In the genomic region with DNA sequence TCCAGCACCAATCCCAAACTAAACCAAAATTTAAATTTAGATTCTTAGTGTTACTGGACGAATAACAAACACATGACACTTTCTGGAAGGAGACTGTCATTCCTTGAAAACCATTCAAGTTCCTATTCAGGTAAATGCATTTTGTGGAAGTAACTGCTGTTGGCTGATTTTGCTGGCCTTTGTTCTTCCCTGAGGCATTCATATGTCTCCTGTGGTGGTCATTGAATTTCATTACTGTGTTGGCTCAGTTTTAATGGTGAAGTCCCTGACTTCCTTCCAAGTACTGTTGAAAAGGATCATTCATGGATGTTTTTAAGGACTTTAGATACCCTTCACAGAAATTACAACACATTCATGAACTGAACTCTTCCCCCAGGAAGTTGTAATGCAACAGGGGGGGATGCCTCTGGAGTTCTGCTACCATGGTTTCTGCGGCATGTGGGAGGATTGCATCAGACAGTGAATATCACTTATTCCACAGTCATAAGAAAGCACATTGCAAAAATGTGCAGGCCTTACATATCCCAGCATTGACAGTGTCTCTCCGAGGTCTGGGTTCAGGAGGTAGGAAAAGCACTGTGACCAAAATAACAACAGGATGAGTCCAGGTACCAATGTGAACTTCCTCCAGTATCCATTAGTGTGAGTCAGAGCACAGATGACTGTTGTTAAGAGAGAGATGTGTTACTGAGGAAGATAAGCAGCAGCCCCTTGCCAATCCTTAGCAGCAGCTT, we compare ENCODE assay signal across 16 cellular contexts. TPM values are rescaled to one million over a fixed set of nuclear protein-coding genes. Genes with fewer than 3 reads are reported as not detected.
A peak's percentile ranks its signal among the peaks of the same experiment; 100 is the strongest.
DNase-seq lines count a peak whose midpoint lies in the region; ATAC-seq and TF ChIP-seq lines count a peak whose summit lies in the region.
"Had no signal": no experiment of that assay in that cellular context is flagged by ENCODE, and none has a peak within 500 bp of the region (broad histone marks: within the 10 kb centered on the region; RNA-seq: fewer than 3 reads in every experiment).

No MANE protein-coding gene starts in this region.

- peaks cover 7% of the 10 kb centered on the region for H3K36me3 Mint-ChIP-seq in MCF 10A (ENCODE audit: insufficient read depth, unreplicated experiment)

- intact Hi-C loops in breast epithelium (cut with DNase I; ENCODE audit: low total_unique reads), result no loop called here
- intact Hi-C loops in MCF 10A (cut with micrococcal nuclease), result no loop called here
- intact Hi-C loops in upper lobe of right lung (cut with DNase I), result no loop called here

- H3K27me3 ChIP-seq in breast epithelium, result no peaks in the 10 kb centered on the region
- H3K27me3 ChIP-seq in upper lobe of right lung, result peaks cover 4% of the 10 kb centered on the region
- H3K27me3 ChIP-seq: upper lobe of left lung had no signal

- H3K4me3 Mint-ChIP-seq in MCF 10A (ENCODE audit: unreplicated experiment), result no peak overlapping the region
- H3K4me3 Mint-ChIP-seq: activated CD4-positive, alpha-beta T cell treated with anti-CD3 and anti-CD28 coated beads for 36 hours had no signal

- H3K4me3 ChIP-seq in breast epithelium (no peak overlapping the region), upper lobe of right lung (no peak overlapping the region)
- H3K4me3 ChIP-seq: A549, upper lobe of left lung had no signal

- peak in 1 of 2 donors; percentile 72 for DNase-seq in breast epithelium (ENCODE audit: low spot score in 2 of 2)
- DNase-seq in MCF 10A (ENCODE audit: unreplicated experiment), result no peak
- DNase-seq in SKM-1 (lab: John Stamatoyannopoulos, UW; ENCODE audit: unreplicated experiment), result peak; percentile 77
- DNase-seq in fibroblast of the conjunctiva (ENCODE audit: low read depth), result peak; percentile 46
- DNase-seq in upper lobe of right lung, result no peak
- DNase-seq in GM10266 (ENCODE audit: extremely low spot score), result no peak
- no peak for DNase-seq in inferior parietal cortex (ENCODE audit: extremely low spot score)
- DNase-seq: activated CD4-positive, alpha-beta T cell treated with anti-CD3 and anti-CD28 coated beads for 36 hours; DMS 273 treated with DMSO at 0.1 percent for 48 hours; kidney; MM.1S; naive thymus-derived CD4-positive, alpha-beta T cell had no signal

- H3K9me3 ChIP-seq in breast epithelium, result no peaks in the 10 kb centered on the region
- no peaks in the 10 kb centered on the region for H3K9me3 ChIP-seq in upper lobe of right lung
- H3K9me3 ChIP-seq: A549, upper lobe of left lung had no signal

- no TSS peak for BruUV-seq in MCF 10A (replicated peaks; lab: Mats Ljungman, UMichigan)

- H3K27me3 Mint-ChIP-seq in MCF 10A (ENCODE audit: insufficient read depth, unreplicated experiment), result peaks cover 20% of the 10 kb centered on the region

- TF ChIP-seq CTCF in breast epithelium (IDR thresholded peaks at IDR 0.05) (no peak), MCF 10A (IDR thresholded peaks at IDR 0.05; ENCODE audit: unreplicated experiment) (no peak), upper lobe of right lung (IDR thresholded peaks at IDR 0.05) (no peak), GM10266 (IDR thresholded peaks at IDR 0.05; ENCODE audit: control insufficient read depth, insufficient read depth, low read depth, missing control alignments) (no peak)

- H3K36me3 ChIP-seq in breast epithelium, result no peaks in the 10 kb centered on the region
- no peaks in the 10 kb centered on the region for H3K36me3 ChIP-seq in upper lobe of right lung
- H3K36me3 ChIP-seq: upper lobe of left lung had no signal

- peaks cover under 1% of the 10 kb centered on the region for H3K4me1 Mint-ChIP-seq in MCF 10A (ENCODE audit: insufficient read depth, unreplicated experiment)

- H3K27ac ChIP-seq in breast epithelium (peak overlapping the region; percentile 64 to 88), upper lobe of right lung (no peak overlapping the region)
- H3K27ac ChIP-seq: A549, upper lobe of left lung had no signal

- POLR2A ChIA-PET in MCF 10A (lab: Yijun Ruan, JAX), result interaction anchor here (2.4 to 2.6 kb wide), 2 partner anchors 62 to 459 kb away, joined by 7 to 8 read pairs; no protein-coding TSS in a partner anchor

- CTCF ChIA-PET in MCF 10A (lab: Yijun Ruan, JAX), result interaction anchor here (0.9 to 10.9 kb wide), 5 partner anchors 22 to 530 kb away, joined by 3 to 158 read pairs (median 4); no protein-coding TSS in a partner anchor

- no peak for TF ChIP-seq POLR2A in breast epithelium (IDR thresholded peaks at IDR 0.05)

- no peaks in the 10 kb centered on the region for H3K9me3 Mint-ChIP-seq in MCF 10A (ENCODE audit: unreplicated experiment)
- H3K9me3 Mint-ChIP-seq: naive thymus-derived CD4-positive, alpha-beta T cell had no signal

- no peak overlapping the region for H3K27ac Mint-ChIP-seq in MCF 10A (ENCODE audit: low read depth, unreplicated experiment)
- H3K27ac Mint-ChIP-seq: activated CD4-positive, alpha-beta T cell treated with anti-CD3 and anti-CD28 coated beads for 36 hours; naive thymus-derived CD4-positive, alpha-beta T cell had no signal

- H3K4me1 ChIP-seq in breast epithelium (peaks cover 2 to 23% of the 10 kb centered on the region in 2 donors), upper lobe of right lung (peaks cover 22% of the 10 kb centered on the region)

- ATAC-seq in upper lobe of right lung (peak; percentile 9), GM18519 (IDR thresholded peaks at IDR 0.05; ENCODE audit: low FRiP score, unreplicated experiment) (no peak)
- ATAC-seq: A549; activated CD4-positive, alpha-beta T cell treated with anti-CD3 and anti-CD28 coated beads for 36 hours; esophagus mucosa; naive thymus-derived CD4-positive, alpha-beta T cell had no signal

RNA-seq across cellular contexts. Expression of a gene that starts 2.0 kb away (rescaled TPM):
- total RNA-seq in breast epithelium (10 to 100 TPM; 30.9 to 43.2 (median 42.3) TPM), MCF 10A (2022) (93.3 and 97.6 TPM in 2 replicates), upper lobe of right lung (39.2 TPM)

Comparison
In these comparisons a context has a peak if more than half of its experiments do, and no peak if none do; other contexts are left out.
1. DNase-seq: peak in SKM-1 (single experiment) and fibroblast of the conjunctiva (single experiment); none in MCF 10A (single experiment), upper lobe of right lung (single experiment), GM10266 (single experiment) and inferior parietal cortex (single experiment).